Comparison of ENCODE assay signal across 11 cellular contexts in genomic region chr2:197042613-197043248, GRCh38.
DNase-seq lines count a peak whose midpoint lies in the region; ATAC-seq lines count a peak whose summit lies in the region.
"Had no signal": no experiment of that assay in that cellular context is flagged by ENCODE, and none has a peak within 500 bp of the region (broad histone marks: within the 10 kb centered on the region; RNA-seq: fewer than 3 reads in every experiment).

No MANE protein-coding gene starts in this region.

- peak; percentile 75 for ATAC-seq in GM18873 (IDR thresholded peaks at IDR 0.05; ENCODE audit: low FRiP score, unreplicated experiment)
- peak; percentile 60 for ATAC-seq in HG03432 (IDR thresholded peaks at IDR 0.05; ENCODE audit: unreplicated experiment)
- ATAC-seq in HG02763 (IDR thresholded peaks at IDR 0.05; ENCODE audit: unreplicated experiment), result no peak
- ATAC-seq: gastrocnemius medialis; stimulated activated naive B cell treated with anti-CD40 and anti-IgM and Interleukin-4, amounts not matched to agents 10 μg/mL and 1 μg/mL and 100 μg/mL, for 72 hours had no signal

- H3K27me3 Mint-ChIP-seq in activated naive CD8-positive, alpha-beta T cell treated with anti-CD3 and anti-CD28 coated beads for 36 hours, result no peaks in the 10 kb centered on the region
- H3K27me3 Mint-ChIP-seq: stimulated activated naive B cell treated with anti-CD40 and anti-IgM and Interleukin-4, amounts not matched to agents 10 μg/mL and 1 μg/mL and 100 μg/mL, for 72 hours had no signal

- H3K27ac Mint-ChIP-seq in activated naive CD8-positive, alpha-beta T cell treated with anti-CD3 and anti-CD28 coated beads for 36 hours, result peak overlapping the region; percentile 72

- no peaks in the 10 kb centered on the region for H3K9me3 Mint-ChIP-seq in activated naive CD8-positive, alpha-beta T cell treated with anti-CD3 and anti-CD28 coated beads for 36 hours
- H3K9me3 Mint-ChIP-seq: stimulated activated naive B cell treated with anti-CD40 and anti-IgM and Interleukin-4, amounts not matched to agents 10 μg/mL and 1 μg/mL and 100 μg/mL, for 72 hours had no signal

- peaks cover 26% of the 10 kb centered on the region for H3K36me3 Mint-ChIP-seq in activated naive CD8-positive, alpha-beta T cell treated with anti-CD3 and anti-CD28 coated beads for 36 hours

- peak; percentile 13 for DNase-seq in EH (ENCODE audit: low read depth)
- no peak for DNase-seq in activated naive CD8-positive, alpha-beta T cell treated with anti-CD3 and anti-CD28 coated beads for 36 hours
- no peak for DNase-seq in NCI-H2081 treated with DMSO at 0.1 percent for 48 hours (lab: John Stamatoyannopoulos, UW)
- DNase-seq in pons (ENCODE audit: low spot score), result no peak
- DNase-seq: aorta; effector CD4-positive, alpha-beta T cell; gastrocnemius medialis; stimulated activated naive B cell treated with anti-CD40 and anti-IgM and Interleukin-4, amounts not matched to agents 10 μg/mL and 1 μg/mL and 100 μg/mL, for 72 hours had no signal

- H3K4me1 Mint-ChIP-seq in activated naive CD8-positive, alpha-beta T cell treated with anti-CD3 and anti-CD28 coated beads for 36 hours, result peaks cover 27% of the 10 kb centered on the region

- H3K4me3 Mint-ChIP-seq in activated naive CD8-positive, alpha-beta T cell treated with anti-CD3 and anti-CD28 coated beads for 36 hours, result no peak overlapping the region
- H3K4me3 Mint-ChIP-seq: stimulated activated naive B cell treated with anti-CD40 and anti-IgM and Interleukin-4, amounts not matched to agents 10 μg/mL and 1 μg/mL and 100 μg/mL, for 72 hours had no signal
